In genomic region chr3:98869391-98869790, GRCh38 we compare ENCODE assay signal across 1 cellular context.
TF ChIP-seq lines count a peak whose summit lies in the region.

No MANE protein-coding gene starts in this region.

TF ChIP-seq in endothelial cell of umbilical vein, 7 proteins besides CTCF, POLR2A, EP300 and RAD21 (continued from another document):
- no peak for TF ChIP-seq FOS (IDR thresholded peaks at IDR 0.05; ENCODE audit: borderline replicate concordance, insufficient read depth, low read length)
